ENCODE assay signal across 8 cellular contexts in genomic region chr9:112487799-112488345, GRCh38. TPM values are rescaled to one million over a fixed set of nuclear protein-coding genes. Genes with fewer than 3 reads are reported as not detected.
DNase-seq lines count a peak whose midpoint lies in the region; ATAC-seq and TF ChIP-seq lines count a peak whose summit lies in the region.

No MANE protein-coding gene starts in this region.

- H3K4me1 ChIP-seq in right cardiac atrium (ENCODE audit: control insufficient read depth, insufficient read depth, low read length) (no peaks in the 10 kb centered on the region), skeletal muscle tissue (ENCODE audit: control insufficient read depth in 3 of 3, insufficient read depth in 3 of 3, low read length in 3 of 3) (peaks cover 5 to 16% (median 9%) of the 10 kb centered on the region in 3 donors)

- CTCF ChIA-PET in activated naive CD4-positive, alpha-beta T cell treated with anti-CD3 and anti-CD28 coated beads for 36 hours (lab: Charles Lee): interaction anchor here (0.6 to 1.0 kb wide), 3 partner anchors 31 to 890 kb away, joined by 3 to 4 read pairs (median 3); no protein-coding TSS in a partner anchor
- CTCF ChIA-PET in WTC11 (lab: Charles Lee): interaction anchor here (1.2 kb wide), 1 partner anchor 84 kb away, joined by 3 read pairs; no protein-coding TSS in a partner anchor

- H3K36me3 Mint-ChIP-seq in activated naive CD4-positive, alpha-beta T cell treated with anti-CD3 and anti-CD28 coated beads for 36 hours (ENCODE audit: low read depth): peaks cover 10% of the 10 kb centered on the region
- peaks cover 9% of the 10 kb centered on the region for H3K36me3 Mint-ChIP-seq in WTC11

- intact Hi-C loops in activated naive CD4-positive, alpha-beta T cell treated with anti-CD3 and anti-CD28 coated beads for 36 hours (cut with micrococcal nuclease): loop anchor here (5.0 to 10.0 kb wide), 7 partner anchors 59 to 1006 kb away; partner anchors contain the start of genes CDC26, ECPAS, GNG10 and PRPF4
- intact Hi-C loops in right cardiac atrium (cut with DNase I): loop anchor here in 1 of 4 donors (10.0 kb wide), 1 partner anchor 217 kb away; no protein-coding TSS in a partner anchor

- H3K9me3 ChIP-seq in right cardiac atrium (ENCODE audit: control insufficient read depth, low read length): no peaks in the 10 kb centered on the region
- H3K9me3 ChIP-seq in skeletal muscle tissue (ENCODE audit: control insufficient read depth in 3 of 3, low read length in 3 of 3): peaks cover 0 to 3% (median 0%) of the 10 kb centered on the region in 3 donors

- H3K27ac Mint-ChIP-seq in activated naive CD4-positive, alpha-beta T cell treated with anti-CD3 and anti-CD28 coated beads for 36 hours: peak overlapping the region; percentile 59
- peak overlapping the region; percentile 88 for H3K27ac Mint-ChIP-seq in WTC11

- H3K27ac ChIP-seq in right cardiac atrium (ENCODE audit: low read length): no peak overlapping the region
- no peak overlapping the region for H3K27ac ChIP-seq in skeletal muscle tissue (ENCODE audit: low read depth, low read length)

- no peak for DNase-seq in activated naive CD4-positive, alpha-beta T cell treated with anti-CD3 and anti-CD28 coated beads for 36 hours
- no peak for DNase-seq in activated naive CD4-positive, alpha-beta T cell (lab: John Stamatoyannopoulos, UW)
- DNase-seq in WTC11 (ENCODE audit: low spot score) (no peak), right cardiac atrium (no peak), AG08395 (ENCODE audit: low spot score) (no peak), RPMI8226 (no peak), HUDEP-2 (lab: John Stamatoyannopoulos, UW; ENCODE audit: unreplicated experiment in 76 of 76) (no peak)

- peaks cover 2% of the 10 kb centered on the region for H3K9me3 Mint-ChIP-seq in activated naive CD4-positive, alpha-beta T cell treated with anti-CD3 and anti-CD28 coated beads for 36 hours
- H3K9me3 Mint-ChIP-seq in WTC11: no peaks in the 10 kb centered on the region; the same call in 1 of the 2 replicates

- TF ChIP-seq CTCF in WTC11 (IDR thresholded peaks at IDR 0.05): no peak

- H3K4me3 ChIP-seq in right cardiac atrium (ENCODE audit: low read length) (peak overlapping the region; percentile 96), skeletal muscle tissue (ENCODE audit: low read length in 3 of 3) (peak overlapping the region; percentile 76 to 78 (median 76))

- peak overlapping the region; percentile 54 to 77 (median 65) for H3K9ac ChIP-seq in skeletal muscle tissue (ENCODE audit: low read depth in 1 of 3, low read length in 3 of 3)

- H3K4me1 Mint-ChIP-seq in activated naive CD4-positive, alpha-beta T cell treated with anti-CD3 and anti-CD28 coated beads for 36 hours (ENCODE audit: low read depth): peaks cover 34% of the 10 kb centered on the region
- peaks cover 44% of the 10 kb centered on the region for H3K4me1 Mint-ChIP-seq in WTC11

- peak overlapping the region; percentile 90 for H3K4me3 Mint-ChIP-seq in activated naive CD4-positive, alpha-beta T cell treated with anti-CD3 and anti-CD28 coated beads for 36 hours
- peak overlapping the region; percentile 94 for H3K4me3 Mint-ChIP-seq in WTC11

- ATAC-seq in WTC11 (no peak), right cardiac atrium (no peak)

- H3K27me3 Mint-ChIP-seq in activated naive CD4-positive, alpha-beta T cell treated with anti-CD3 and anti-CD28 coated beads for 36 hours (ENCODE audit: low read depth): no peaks in the 10 kb centered on the region
- no peaks in the 10 kb centered on the region for H3K27me3 Mint-ChIP-seq in WTC11 (ENCODE audit: low read depth)

- 13% methylated on average over 11 of the region's 11 CpGs for WGBS in right cardiac atrium

- POLR2A ChIA-PET in WTC11 (lab: Charles Lee): interaction anchor here (0.7 to 1.1 kb wide), 3 partner anchors 15 to 108 kb away, joined by 3 to 5 read pairs (median 4); partner anchors contain the start of gene HSDL2

- H3K36me3 ChIP-seq in skeletal muscle tissue (ENCODE audit: control insufficient read depth in 3 of 3, insufficient read depth in 3 of 3, low read length in 3 of 3): no peaks in the 10 kb centered on the region

- no peaks in the 10 kb centered on the region for H3K27me3 ChIP-seq in right cardiac atrium (ENCODE audit: control insufficient read depth, insufficient read depth)
- H3K27me3 ChIP-seq in skeletal muscle tissue (ENCODE audit: control insufficient read depth in 3 of 3, insufficient read depth in 3 of 3, low read length in 3 of 3): no peaks in the 10 kb centered on the region

TF ChIP-seq in WTC11, 78 proteins besides CTCF, POLR2A, EP300 and RAD21:
- TF ChIP-seq PRRX2 (CRISPR knock-in tag; IDR thresholded peaks at IDR 0.05): no peak
- TF ChIP-seq ETV6 (CRISPR knock-in tag; IDR thresholded peaks at IDR 0.05): no peak
- no peak for TF ChIP-seq ZBTB21 (CRISPR knock-in tag; IDR thresholded peaks at IDR 0.05; ENCODE audit: borderline replicate concordance)
- TF ChIP-seq FOXJ3 (CRISPR knock-in tag; IDR thresholded peaks at IDR 0.05; ENCODE audit: borderline replicate concordance): no peak
- no peak for TF ChIP-seq ZMAT4 (CRISPR knock-in tag; IDR thresholded peaks at IDR 0.05)
- TF ChIP-seq ZBTB43 (CRISPR knock-in tag; IDR thresholded peaks at IDR 0.05): no peak
- no peak for TF ChIP-seq ZNF532 (CRISPR knock-in tag; IDR thresholded peaks at IDR 0.05; ENCODE audit: borderline replicate concordance)
- no peak for TF ChIP-seq JAZF1 (CRISPR knock-in tag; IDR thresholded peaks at IDR 0.05)
- TF ChIP-seq ATF6 (CRISPR knock-in tag; IDR thresholded peaks at IDR 0.05): no peak
- TF ChIP-seq FOXK1 (CRISPR knock-in tag; IDR thresholded peaks at IDR 0.05): no peak
- no peak for TF ChIP-seq ATF3 (CRISPR knock-in tag; conservative IDR thresholded peaks at IDR 0.05)

RNA-seq across cellular contexts. Expression of gene KIAA1958, which starts 1.2 kb away (rescaled TPM):
- 1 to 10 TPM; 6.7 to 7.6 TPM for total RNA-seq in activated naive CD4-positive, alpha-beta T cell treated with anti-CD3 and anti-CD28 coated beads for 36 hours
- total RNA-seq in WTC11 (2021) (41.0 to 43.6 TPM (median 42.7 TPM) in 3 replicates), right cardiac atrium (1 to 10 TPM; 3.1 to 4.4 (median 3.7) TPM), skeletal muscle tissue (3.7 TPM)
- polyA plus RNA-seq in right cardiac atrium: 0.66 TPM
